ENCODE assay signal across 9 cellular contexts in the genomic region with DNA sequence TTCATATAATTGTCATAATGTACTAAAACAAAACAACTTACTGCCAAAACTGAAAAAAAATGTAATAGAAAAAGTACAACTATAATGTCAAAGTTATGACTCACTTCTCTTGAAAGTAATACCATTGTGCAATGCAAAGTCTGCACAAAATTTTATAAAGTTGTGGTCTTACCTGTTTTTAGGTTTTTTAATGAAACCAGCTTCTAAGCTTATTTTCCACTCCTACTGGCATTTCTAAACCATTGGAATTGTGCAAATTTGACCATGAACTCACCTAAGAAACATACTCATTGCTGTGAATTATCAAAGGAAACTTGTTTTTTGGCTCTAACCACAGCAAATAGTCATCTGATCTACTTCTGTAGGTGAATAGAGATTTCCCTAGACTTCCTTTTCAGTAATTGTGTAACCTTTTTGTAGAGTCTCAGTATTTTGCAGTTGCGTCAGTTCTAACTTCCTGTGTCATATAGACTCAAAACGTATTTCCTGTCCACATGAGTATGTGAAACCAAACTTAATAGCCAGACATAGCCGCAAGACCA. TPM values are rescaled to one million over a fixed set of nuclear protein-coding genes. Genes with fewer than 3 reads are reported as not detected.
DNase-seq lines count a peak whose midpoint lies in the region; ATAC-seq and TF ChIP-seq lines count a peak whose summit lies in the region.
"Had no signal": no experiment of that assay in that cellular context is flagged by ENCODE, and none has a peak within 500 bp of the region (broad histone marks: within the 10 kb centered on the region; RNA-seq: fewer than 3 reads in every experiment).

No MANE protein-coding gene starts in this region.

- H3K4me1 Mint-ChIP-seq in endothelial cell (ENCODE audit: unreplicated experiment), result peaks cover 5% of the 10 kb centered on the region

- ATAC-seq in GM18499 (IDR thresholded peaks at IDR 0.05; ENCODE audit: insufficient read depth, unreplicated experiment) (peak; percentile 73), GM21825 (IDR thresholded peaks at IDR 0.05; ENCODE audit: unreplicated experiment) (no peak)

- no peak overlapping the region for H3K27ac Mint-ChIP-seq in endothelial cell (ENCODE audit: unreplicated experiment)

- no peak for TF ChIP-seq CTCF in endothelial cell (IDR thresholded peaks at IDR 0.05; ENCODE audit: unreplicated experiment)

- H3K4me3 Mint-ChIP-seq in endothelial cell (ENCODE audit: unreplicated experiment), result no peak overlapping the region

- no peaks in the 10 kb centered on the region for H3K36me3 Mint-ChIP-seq in endothelial cell (ENCODE audit: low read depth, unreplicated experiment)

- peak; percentile 64 for DNase-seq in H4 (ENCODE audit: low spot score)
- peak; percentile 27 for DNase-seq in NAMALWA (ENCODE audit: low spot score)
- DNase-seq in dermis microvascular lymphatic vessel endothelial cell (ENCODE audit: low read depth in 2 of 2), result peak; percentile 67 to 68
- no peak for DNase-seq in endothelial cell (ENCODE audit: low spot score)
- DNase-seq in mucosa of gallbladder (ENCODE audit: low spot score), result no peak
- DNase-seq in RPMI8226, result no peak
- DNase-seq: SJCRH30 had no signal

- no peaks in the 10 kb centered on the region for H3K9me3 Mint-ChIP-seq in endothelial cell (ENCODE audit: unreplicated experiment)

- H3K27me3 Mint-ChIP-seq in endothelial cell (ENCODE audit: unreplicated experiment), result no peaks in the 10 kb centered on the region

RNA-seq across cellular contexts. Expression of gene TFPI, which starts 31.9 kb away (rescaled TPM):
- 61.7 and 90.7 TPM in 2 replicates for total RNA-seq in H4 (2014; rRNA removed; shearing (Covaris generic))
- total RNA-seq in dermis microvascular lymphatic vessel endothelial cell, result 716 and 1,528 TPM in 2 replicates
- 735 TPM for total RNA-seq in endothelial cell (ENCODE audit: unreplicated experiment)
- total RNA-seq in mucosa of gallbladder, result 45.6 TPM

Comparison
In these comparisons a context has a peak if more than half of its experiments do, and no peak if none do; other contexts are left out.
1. DNase-seq: peak in H4 (single experiment), NAMALWA (single experiment) and dermis microvascular lymphatic vessel endothelial cell (2 of 2); none in endothelial cell (single experiment), mucosa of gallbladder (single experiment) and RPMI8226 (single experiment).